ENCODE assay signal across 15 cellular contexts in genomic region chr6:47106216-47106615, GRCh38.
A peak's percentile ranks its signal among the peaks of the same experiment; 100 is the strongest.
DNase-seq lines count a peak whose midpoint lies in the region; ATAC-seq, FAIRE-seq and TF ChIP-seq lines count a peak whose summit lies in the region.
"Had no signal": no experiment of that assay in that cellular context is flagged by ENCODE, and none has a peak within 500 bp of the region (broad histone marks: within the 10 kb centered on the region; RNA-seq: fewer than 3 reads in every experiment).

No MANE protein-coding gene starts in this region.

- peak overlapping the region; percentile 52; the same call in 1 of the 2 replicates for H3K9ac ChIP-seq in HUES64 (ENCODE audit: low read depth, low read length)
- no peak overlapping the region for H3K9ac ChIP-seq in astrocyte (ENCODE audit: low read length)
- H3K9ac ChIP-seq in mesenchymal stem cell (ENCODE audit: low read length) = no peak overlapping the region
- H3K9ac ChIP-seq: BLaER1 treated with 17β-estradiol and CSF1 and Interleukin-3, amounts not matched to agents 10 nM and 100 nM had no signal

- no peak overlapping the region for H2BK15ac ChIP-seq in mesenchymal stem cell (ENCODE audit: low read depth, poor library complexity, severe bottlenecking)

- ATAC-seq in GM19397 (IDR thresholded peaks at IDR 0.05; ENCODE audit: unreplicated experiment) (no peak), HG03565 (IDR thresholded peaks at IDR 0.05; ENCODE audit: unreplicated experiment) (no peak)

- H3K27me3 Mint-ChIP-seq in Caco-2 (ENCODE audit: insufficient read depth, unreplicated experiment) (no peaks in the 10 kb centered on the region), astrocyte (ENCODE audit: low read depth, unreplicated experiment) (no peaks in the 10 kb centered on the region)

- peak overlapping the region; percentile 64 for H3K4me3 Mint-ChIP-seq in Caco-2 (ENCODE audit: unreplicated experiment)
- no peak overlapping the region for H3K4me3 Mint-ChIP-seq in astrocyte (ENCODE audit: unreplicated experiment)

- WGBS in HUES64 = 54% methylated on average over 3 of the region's 3 CpGs
- WGBS in mesenchymal stem cell = 60% methylated on average over 1 of the region's 3 CpGs

- H3K18ac ChIP-seq in mesenchymal stem cell (ENCODE audit: low read depth in 1 of 2, low read length in 2 of 2) = peak overlapping the region in 1 of 2 experiments; percentile 34

- H3K4me3 ChIP-seq in Caco-2 (ENCODE audit: low read depth, low read length) (no peak overlapping the region), HUES64 (ENCODE audit: low read length) (no peak overlapping the region), astrocyte (ENCODE audit: insufficient read depth, low read depth, low read length) (no peak overlapping the region), mesenchymal stem cell (ENCODE audit: insufficient read depth in 1 of 2, low read depth in 1 of 2, low read length in 2 of 2) (no peak overlapping the region)
- H3K4me3 ChIP-seq: BLaER1 treated with 17β-estradiol and CSF1 and Interleukin-3, amounts not matched to agents 10 nM and 100 nM had no signal

- POLR2A ChIA-PET in Caco-2 (lab: Charles Lee) = interaction anchor here (0.7 kb wide), 1 partner anchor 47 kb away, joined by 3 read pairs; no protein-coding TSS in a partner anchor

- FAIRE-seq in astrocyte (lab: Jason Lieb, UNC) = peak; percentile 20
- FAIRE-seq: RCC 7860 had no signal

- H3K4me1 ChIP-seq in Caco-2 = peaks cover 70% of the 10 kb centered on the region
- peaks cover 33% of the 10 kb centered on the region for H3K4me1 ChIP-seq in HUES64 (ENCODE audit: insufficient read depth, low read length)
- H3K4me1 ChIP-seq in astrocyte (ENCODE audit: insufficient read depth, low read length) = no peaks in the 10 kb centered on the region
- H3K4me1 ChIP-seq in mesenchymal stem cell (ENCODE audit: control insufficient read depth, insufficient read depth, low read depth, low read length) = peaks cover 7% of the 10 kb centered on the region

- H3K4ac ChIP-seq in mesenchymal stem cell (ENCODE audit: low read depth in 1 of 2, low read length in 2 of 2) = peak overlapping the region in 1 of 2 experiments; percentile 44

- no peak for TF ChIP-seq CTCF in Caco-2 (IDR thresholded peaks at IDR 0.05; ENCODE audit: insufficient read depth in 1 of 2, low read depth in 1 of 2, low read length in 1 of 2, severe bottlenecking in 1 of 2, unreplicated experiment in 1 of 2)
- TF ChIP-seq CTCF in astrocyte (IDR thresholded peaks at IDR 0.05; ENCODE audit: insufficient read depth, low read depth, low read length) = no peak

- no peak overlapping the region for H2BK120ac ChIP-seq in mesenchymal stem cell (ENCODE audit: low read depth, low read length)

- DNase-seq in Caco-2 (no peak), astrocyte (ENCODE audit: low read depth) (no peak), mesenchymal stem cell (peak; percentile 4), posterior cingulate gyrus (no peak)
- no peak for DNase-seq in stimulated activated CD4-positive, alpha-beta T cell treated with anti-CD3 and anti-CD28 coated beads, Interleukin-4, amount 100 ng/mL, for 4 hours
- DNase-seq: MM.1S, NCI-H187 treated with DMSO at 0.1 percent for 48 hours, NCI-H446 treated with DMSO at 0.1 percent for 48 hours, NCI-H748 treated with DMSO at 0.1 percent for 48 hours, SIG-M5 had no signal

- H2BK5ac ChIP-seq in mesenchymal stem cell (ENCODE audit: low read depth, low read length, poor library complexity, severe bottlenecking) = no peak overlapping the region

- H3K23ac ChIP-seq in mesenchymal stem cell (ENCODE audit: low read length in 2 of 2) = no peak overlapping the region

- H3K9me3 Mint-ChIP-seq in Caco-2 (ENCODE audit: unreplicated experiment) (no peaks in the 10 kb centered on the region), astrocyte (ENCODE audit: unreplicated experiment) (peaks cover 1% of the 10 kb centered on the region)

- peaks cover 40% of the 10 kb centered on the region for H3K4me1 Mint-ChIP-seq in Caco-2 (ENCODE audit: low read depth, unreplicated experiment)
- peaks cover 53% of the 10 kb centered on the region for H3K4me1 Mint-ChIP-seq in astrocyte (ENCODE audit: low read depth, unreplicated experiment)

- H3K79me1 ChIP-seq in mesenchymal stem cell (replicated peaks; ENCODE audit: low read length, poor library complexity, severe bottlenecking) = no peaks in the 10 kb centered on the region

- H3K36me3 ChIP-seq in Caco-2 (ENCODE audit: control insufficient read depth, insufficient read depth, low read length) (no peaks in the 10 kb centered on the region), HUES64 (ENCODE audit: insufficient read depth, low read length) (no peaks in the 10 kb centered on the region), astrocyte (ENCODE audit: insufficient read depth, low read length) (no peaks in the 10 kb centered on the region), mesenchymal stem cell (ENCODE audit: control insufficient read depth in 1 of 2, insufficient read depth in 2 of 2, low read depth in 1 of 2, low read length in 2 of 2) (no peaks in the 10 kb centered on the region)
- H3K36me3 ChIP-seq: BLaER1 treated with 17β-estradiol and CSF1 and Interleukin-3, amounts not matched to agents 10 nM and 100 nM had no signal

- H3K27me3 ChIP-seq in Caco-2 (replicated peaks; ENCODE audit: control insufficient read depth, insufficient read depth, low read length) (no peaks in the 10 kb centered on the region), HUES64 (ENCODE audit: insufficient read depth, low read length) (no peaks in the 10 kb centered on the region), astrocyte (ENCODE audit: insufficient read depth, low read length) (no peaks in the 10 kb centered on the region), mesenchymal stem cell (ENCODE audit: control insufficient read depth in 1 of 2, insufficient read depth in 1 of 2, low read length in 2 of 2) (no peaks in the 10 kb centered on the region)

- H2AK5ac ChIP-seq in mesenchymal stem cell (ENCODE audit: low read length, severe bottlenecking) = no peak overlapping the region

- no peak overlapping the region for H3K4me2 ChIP-seq in astrocyte (ENCODE audit: low read length)
- H3K4me2 ChIP-seq in mesenchymal stem cell (ENCODE audit: low read length, poor library complexity, severe bottlenecking) = no peak overlapping the region
- H3K4me2 ChIP-seq: BLaER1 treated with 17β-estradiol and CSF1 and Interleukin-3, amounts not matched to agents 10 nM and 100 nM had no signal

- H2AFZ ChIP-seq in astrocyte (ENCODE audit: low read depth, low read length) (no peak overlapping the region), mesenchymal stem cell (ENCODE audit: low read depth, low read length) (no peak overlapping the region)

- intact Hi-C loops in Caco-2 (cut with micrococcal nuclease; ENCODE audit: unreplicated experiment) (no loop called here), posterior cingulate gyrus (cut with DNase I) (no loop called here)

- no peaks in the 10 kb centered on the region for H3K9me3 ChIP-seq in Caco-2
- H3K9me3 ChIP-seq in HUES64 (ENCODE audit: insufficient read depth, low read depth, low read length) = no peaks in the 10 kb centered on the region
- no peaks in the 10 kb centered on the region for H3K9me3 ChIP-seq in astrocyte (ENCODE audit: insufficient read depth, low read depth, low read length)
- H3K9me3 ChIP-seq in mesenchymal stem cell (ENCODE audit: control insufficient read depth, low read length) = no peaks in the 10 kb centered on the region
- H3K9me3 ChIP-seq: BLaER1 treated with 17β-estradiol and CSF1 and Interleukin-3, amounts not matched to agents 10 nM and 100 nM had no signal

- H4K20me1 ChIP-seq in astrocyte (ENCODE audit: insufficient read depth, low read length) = no peaks in the 10 kb centered on the region

- CTCF ChIA-PET in Caco-2 (lab: Charles Lee) = interaction anchor here (0.7 to 0.8 kb wide), 2 partner anchors 10 to 83 kb away, joined by 4 read pairs; no protein-coding TSS in a partner anchor

- H4K91ac ChIP-seq in mesenchymal stem cell (ENCODE audit: low read length) = no peak overlapping the region

- H2BK12ac ChIP-seq in mesenchymal stem cell (ENCODE audit: low read length in 2 of 2) = peak overlapping the region in 1 of 2 experiments; percentile 54

- H3K27ac ChIP-seq in HUES64 (ENCODE audit: low read depth, low read length) = peak overlapping the region; percentile 82
- H3K27ac ChIP-seq in astrocyte (ENCODE audit: low read depth, low read length) = no peak overlapping the region
- H3K27ac ChIP-seq in mesenchymal stem cell (ENCODE audit: low read length, poor library complexity, severe bottlenecking) = no peak overlapping the region
- H3K27ac ChIP-seq: BLaER1 treated with 17β-estradiol and CSF1 and Interleukin-3, amounts not matched to agents 10 nM and 100 nM had no signal

- H3K27ac Mint-ChIP-seq in Caco-2 (ENCODE audit: unreplicated experiment) (peak overlapping the region; percentile 96), astrocyte (ENCODE audit: unreplicated experiment) (peak overlapping the region; percentile 93)

- H4K8ac ChIP-seq in mesenchymal stem cell (ENCODE audit: low read length) = no peak overlapping the region

- no peaks in the 10 kb centered on the region for H3K79me2 ChIP-seq in astrocyte (ENCODE audit: insufficient read depth, low read length)

- BruUV-seq in Caco-2 (replicated peaks; lab: Mats Ljungman, UMichigan) = TSS peak; percentile 70

- H3K14ac ChIP-seq in mesenchymal stem cell (ENCODE audit: low read length in 2 of 2) = no peak overlapping the region

- H3K36me3 Mint-ChIP-seq in Caco-2 (ENCODE audit: insufficient read depth, unreplicated experiment) (peaks cover 13% of the 10 kb centered on the region), astrocyte (ENCODE audit: low read depth, unreplicated experiment) (no peaks in the 10 kb centered on the region)
